Comparison of ENCODE assay signal across 8 cellular contexts in the genomic region with DNA sequence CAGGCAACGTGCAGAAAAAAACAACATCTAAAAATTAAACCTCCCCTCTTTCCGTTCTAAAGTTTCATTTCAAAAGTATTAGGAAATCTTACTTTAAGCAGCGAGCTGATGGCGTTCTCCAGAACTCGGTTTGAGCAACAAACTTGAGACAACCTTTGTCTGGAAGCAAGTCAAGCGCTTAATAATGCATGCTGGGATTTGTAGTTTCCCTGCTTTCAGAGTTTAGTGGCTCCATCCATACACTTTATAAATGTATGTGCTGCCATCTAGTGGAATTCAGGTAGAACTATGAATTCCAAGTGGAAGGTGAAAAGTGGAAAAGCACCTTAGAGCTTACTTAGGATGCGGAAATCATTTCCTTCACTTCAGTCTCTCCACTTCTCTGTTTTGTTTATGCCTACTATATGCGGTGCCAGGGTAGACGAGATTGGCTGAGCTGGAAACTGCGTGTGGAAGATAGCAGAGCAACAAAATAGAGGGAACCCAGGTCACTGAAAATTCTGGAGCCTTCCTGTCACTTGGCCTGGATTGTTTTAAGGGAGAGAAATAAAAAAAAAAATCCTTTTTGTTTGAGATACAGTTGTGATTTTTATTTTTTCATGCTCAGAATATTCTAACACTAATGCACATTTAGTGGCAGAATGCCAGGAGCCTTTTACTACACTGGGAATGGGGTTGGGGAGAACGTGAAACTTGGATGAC. TPM values are rescaled to one million over a fixed set of nuclear protein-coding genes. Genes with fewer than 3 reads are reported as not detected.
A peak's percentile ranks its signal among the peaks of the same experiment; 100 is the strongest.
DNase-seq lines count a peak whose midpoint lies in the region; ATAC-seq and FAIRE-seq lines count a peak whose summit lies in the region.

A gene (minus strand): TSS at position 144 of the 702 bp plus-strand sequence. CDS start 3,580 bp downstream, outside the sequence.

- peak; percentile 97 for ATAC-seq in GM21723 (IDR thresholded peaks at IDR 0.05; ENCODE audit: unreplicated experiment)
- ATAC-seq in naive thymus-derived CD4-positive, alpha-beta T cell: peak; percentile 100

- peak within 1 kb of the TSS; percentile 10 to 94 (median 74) for H3K27ac Mint-ChIP-seq in IgD-negative memory B cell
- peak within 1 kb of the TSS; percentile 81 to 95 (median 92) for H3K27ac Mint-ChIP-seq in naive thymus-derived CD4-positive, alpha-beta T cell

- no peaks in the 10 kb centered on the region for H3K27me3 ChIP-seq in naive thymus-derived CD4-positive, alpha-beta T cell (ENCODE audit: control insufficient read depth in 2 of 2, insufficient read depth in 2 of 2, low read length in 2 of 2)

- H3K4me3 ChIP-seq in naive thymus-derived CD4-positive, alpha-beta T cell (ENCODE audit: low read length): peak within 1 kb of the TSS; percentile 62

- CTCF ChIA-PET in naive thymus-derived CD4-positive, alpha-beta T cell (lab: Charles Lee): interaction anchor here (0.5 to 2.8 kb wide), 9 partner anchors 8 to 669 kb away, joined by 3 to 17 read pairs (median 3); no protein-coding TSS in a partner anchor

- H3K4me1 Mint-ChIP-seq in IgD-negative memory B cell: peaks cover 5 to 14% (median 9%) of the 10 kb centered on the region in 3 donors
- H3K4me1 Mint-ChIP-seq in naive thymus-derived CD4-positive, alpha-beta T cell: peaks cover 22 to 45% (median 34%) of the 10 kb centered on the region in 7 donors

- peaks cover 4 to 11% of the 10 kb centered on the region in 2 donors for H3K4me1 ChIP-seq in naive thymus-derived CD4-positive, alpha-beta T cell (ENCODE audit: control insufficient read depth in 2 of 2, insufficient read depth in 2 of 2, low read length in 2 of 2)

- no peaks in the 10 kb centered on the region for H3K9me3 Mint-ChIP-seq in IgD-negative memory B cell
- H3K9me3 Mint-ChIP-seq in naive thymus-derived CD4-positive, alpha-beta T cell: no peaks in the 10 kb centered on the region

- H3K4me3 Mint-ChIP-seq in IgD-negative memory B cell: peak within 1 kb of the TSS; percentile 76 to 97 (median 90)
- peak within 1 kb of the TSS; percentile 88 to 100 (median 94) for H3K4me3 Mint-ChIP-seq in naive thymus-derived CD4-positive, alpha-beta T cell

- H3K36me3 Mint-ChIP-seq in IgD-negative memory B cell: peaks cover 4% of the 10 kb centered on the region
- peaks cover 0 to 12% (median 0%) of the 10 kb centered on the region in 5 donors for H3K36me3 Mint-ChIP-seq in naive thymus-derived CD4-positive, alpha-beta T cell

- no peaks in the 10 kb centered on the region for H3K36me3 ChIP-seq in naive thymus-derived CD4-positive, alpha-beta T cell (ENCODE audit: control insufficient read depth in 2 of 3, insufficient read depth in 3 of 3, low read length in 3 of 3)

- no peaks in the 10 kb centered on the region for H3K27me3 Mint-ChIP-seq in IgD-negative memory B cell
- H3K27me3 Mint-ChIP-seq in naive thymus-derived CD4-positive, alpha-beta T cell: no peaks in the 10 kb centered on the region

- intact Hi-C loops in naive thymus-derived CD4-positive, alpha-beta T cell (cut with micrococcal nuclease): loop anchor here (1.0 to 10.0 kb wide), 25 partner anchors 9 to 1935 kb away; a partner anchor contains a TSS

- peak within 1 kb of the TSS; percentile 69 for H3K27ac ChIP-seq in naive thymus-derived CD4-positive, alpha-beta T cell (ENCODE audit: low read depth, low read length)

- H3K9me3 ChIP-seq in naive thymus-derived CD4-positive, alpha-beta T cell (ENCODE audit: control insufficient read depth in 2 of 3, low read length in 3 of 3): no peaks in the 10 kb centered on the region

- POLR2A ChIA-PET in naive thymus-derived CD4-positive, alpha-beta T cell (lab: Charles Lee): interaction anchor here (0.7 to 2.1 kb wide), 5 partner anchors 23 to 273 kb away, joined by 4 to 12 read pairs (median 4); a partner anchor contains a TSS

- peak; percentile 86 for DNase-seq in GF-D8 (lab: John Stamatoyannopoulos, UW)
- peak; percentile 91 for DNase-seq in OCI-M1 (lab: John Stamatoyannopoulos, UW)
- DNase-seq in activated effector memory CD4-positive, alpha-beta T cell treated with anti-CD3 and anti-CD28 coated beads, Interleukin-2, amount 50 U/mL, for 16 hours: peak; percentile 66
- DNase-seq in fibroblast of the conjunctiva (ENCODE audit: low read depth): peak; percentile 96
- peak in 7 of 9 donors; percentile 72 to 86 (median 83) for DNase-seq in naive thymus-derived CD4-positive, alpha-beta T cell
- DNase-seq in urothelium cell line (ENCODE audit: low spot score): peak; percentile 84

- FAIRE-seq in urothelium cell line (lab: Jason Lieb, UNC): no peak

RNA-seq across cellular contexts. Expression of the gene that starts here (rescaled TPM):
- polyA plus RNA-seq in IgD-negative memory B cell: 15.1 TPM
- total RNA-seq in naive thymus-derived CD4-positive, alpha-beta T cell: 10 to 100 TPM in 4 of 5 experiments, 1 to 10 TPM in 1; 8.4 to 21.9 (median 18.5) TPM
- polyA plus RNA-seq in naive thymus-derived CD4-positive, alpha-beta T cell: 10 to 100 TPM; 33.3 to 41.0 TPM

Comparison
In these comparisons a context has a peak if more than half of its experiments do, and no peak if none do; other contexts are left out.
1. Peak in every context shown above with its lines: DNase-seq, ATAC-seq, H3K4me3 ChIP-seq and H3K27ac ChIP-seq.